ENCODE assay signal across 8 cellular contexts in genomic region chr3:142723665-142723967, GRCh38. TPM values are rescaled to one million over a fixed set of nuclear protein-coding genes. Genes with fewer than 3 reads are reported as not detected.
DNase-seq lines count a peak whose midpoint lies in the region; TF ChIP-seq lines count a peak whose summit lies in the region.

No MANE protein-coding gene starts in this region.

- H3K27me3 ChIP-seq in Loucy (ENCODE audit: insufficient read depth, low read length, poor library complexity, severe bottlenecking), result no peaks in the 10 kb centered on the region
- H3K27me3 ChIP-seq in dorsolateral prefrontal cortex, result no peaks in the 10 kb centered on the region
- no peaks in the 10 kb centered on the region for H3K27me3 ChIP-seq in neuron (ENCODE audit: insufficient read depth, low read length)

- no peaks in the 10 kb centered on the region for H3K9me3 ChIP-seq in Loucy (ENCODE audit: insufficient read depth, low read depth, low read length)
- H3K9me3 ChIP-seq in neuron (ENCODE audit: low read length), result no peaks in the 10 kb centered on the region

- peak overlapping the region in 39 of 59 donors; percentile 39 to 97 (median 84) for H3K27ac ChIP-seq in dorsolateral prefrontal cortex

- peaks cover 11% of the 10 kb centered on the region for H3K79me2 ChIP-seq in Loucy (ENCODE audit: insufficient read depth, low read length)

- H3K4me2 ChIP-seq in Loucy (ENCODE audit: low read depth, low read length, poor library complexity, severe bottlenecking), result peak overlapping the region; percentile 66

- H3K4me1 ChIP-seq in Loucy (ENCODE audit: insufficient read depth, low read length, poor library complexity, severe bottlenecking) (peaks cover 13% of the 10 kb centered on the region), neuron (ENCODE audit: insufficient read depth, low read length) (peaks cover 18% of the 10 kb centered on the region)

- H2AFZ ChIP-seq in Loucy (ENCODE audit: low read length) (0 out of 2 replicates have a peak overlapping the region, but pooled peaks have one; percentile 69), neuron (ENCODE audit: low read depth, low read length) (no peak overlapping the region)

- H4K20me1 ChIP-seq in Loucy (ENCODE audit: insufficient read depth, low read length, poor library complexity, severe bottlenecking), result no peaks in the 10 kb centered on the region

- H3K9ac ChIP-seq in Loucy (ENCODE audit: low read depth, low read length, poor library complexity, severe bottlenecking), result no peak overlapping the region

- H3K36me3 ChIP-seq in Loucy (ENCODE audit: insufficient read depth, low read length) (no peaks in the 10 kb centered on the region), neuron (ENCODE audit: insufficient read depth, low read length) (no peaks in the 10 kb centered on the region)

- H3K9me2 ChIP-seq in Loucy (replicated peaks; ENCODE audit: low read depth, low read length), result no peaks in the 10 kb centered on the region

- no peaks in the 10 kb centered on the region for H3F3A ChIP-seq in Loucy (ENCODE audit: low read depth)

- no peak for TF ChIP-seq CTCF in Loucy (conservative IDR thresholded peaks at IDR 0.05; ENCODE audit: low read length)
- TF ChIP-seq CTCF in dorsolateral prefrontal cortex (IDR thresholded peaks at IDR 0.05 in 54 of 56, conservative IDR thresholded peaks at IDR 0.05 in 2 of 56; ENCODE audit: low read depth in 1 of 56, partially characterized antibody in 56 of 56), result peak in 9 of 56 donors; percentile 3 to 35 (median 21)

- intact Hi-C loops in dorsolateral prefrontal cortex (cut with DNase I), result loop anchor here (5.0 kb wide), 1 partner anchor 146 kb away; the partner anchor contains the start of gene ATR (in 2 of the 2)

- peak overlapping the region; percentile 86 for H3K4me3 ChIP-seq in Loucy (ENCODE audit: low read length, poor library complexity, severe bottlenecking)
- peak overlapping the region; percentile 59 to 96 (median 83) for H3K4me3 ChIP-seq in dorsolateral prefrontal cortex
- H3K4me3 ChIP-seq in neuron (ENCODE audit: low read length), result peak overlapping the region; percentile 90

- DNase-seq in activated CD4-positive, alpha-beta T cell treated with anti-CD3 and anti-CD28 coated beads, Interleukin-2, amount 50 U/mL, for 1 hour, result peak; percentile 68
- no peak for DNase-seq in activated CD4-positive, alpha-beta T cell treated with anti-CD3 and anti-CD28 coated beads for 4 hours
- DNase-seq in dorsolateral prefrontal cortex (no peak), LoVo (ENCODE audit: low spot score) (no peak), GM19240 (ENCODE audit: insufficient read length, low spot score) (no peak), nucleus accumbens (lab: John Stamatoyannopoulos, UW) (no peak)

RNA-seq across cellular contexts. Expression of gene TRPC1, which starts 0.2 kb away (rescaled TPM):
- total RNA-seq in dorsolateral prefrontal cortex, result 10 to 100 TPM; 23.1 to 52.5 (median 33.1) TPM
